In the genomic region with DNA sequence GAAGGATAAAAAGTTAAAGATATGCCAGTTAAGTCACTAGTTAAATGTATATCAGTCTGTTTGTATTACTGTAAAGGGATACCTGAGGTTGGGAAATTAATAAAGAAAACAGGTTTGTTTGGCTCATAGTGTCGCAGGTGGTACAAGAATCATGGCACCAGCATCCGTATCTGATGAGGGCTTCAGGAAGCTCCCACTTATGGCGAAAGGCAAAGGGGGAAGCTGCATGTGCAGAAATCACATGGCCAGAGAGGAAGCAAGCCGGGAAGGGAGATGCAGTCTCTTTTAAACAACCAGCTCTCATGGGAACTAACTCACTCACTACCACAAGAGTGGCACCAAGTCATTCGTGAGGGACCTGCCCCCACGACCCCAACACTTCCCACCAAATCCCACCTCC, we compare ENCODE assay signal across 14 cellular contexts.
"Had no signal": no experiment of that assay in that cellular context is flagged by ENCODE, and none has a peak within 500 bp of the region (broad histone marks: within the 10 kb centered on the region; RNA-seq: fewer than 3 reads in every experiment).

No MANE protein-coding gene starts in this region.

- H3K9me3 Mint-ChIP-seq: central memory CD8-positive, alpha-beta T cell had no signal

- H3K4me3 ChIP-seq: coronary artery, psoas muscle, spleen, stomach, testis had no signal

- H3K27ac ChIP-seq: brain microvascular endothelial cell, coronary artery, psoas muscle, spleen, stomach, testis had no signal

- H3K9me3 ChIP-seq: psoas muscle, testis had no signal

- H3K27me3 ChIP-seq: brain microvascular endothelial cell, spleen, stomach, testis had no signal

- H3K4me1 ChIP-seq: stomach, testis had no signal

- H3K36me3 ChIP-seq: brain microvascular endothelial cell, spleen, stomach had no signal

- H3K27ac Mint-ChIP-seq: nephron had no signal

- DNase-seq: activated CD4-positive, alpha-beta T cell treated with anti-CD3 and anti-CD28 coated beads, Interleukin-2, amount 50 U/mL, for 4 hours; activated naive CD4-positive, alpha-beta T cell; activated T-cell treated with anti-CD3 and anti-CD28 coated beads for 4 hours; anterior cingulate cortex; psoas muscle; spleen; stomach; testis had no signal

- ATAC-seq: activated CD4-positive, CD25-positive, alpha-beta regulatory T cell treated with anti-CD3 and anti-CD28 coated beads, Interleukin-2, amount 50 U/mL, for 24 hours; psoas muscle; sciatic nerve had no signal
